In the genomic region with DNA sequence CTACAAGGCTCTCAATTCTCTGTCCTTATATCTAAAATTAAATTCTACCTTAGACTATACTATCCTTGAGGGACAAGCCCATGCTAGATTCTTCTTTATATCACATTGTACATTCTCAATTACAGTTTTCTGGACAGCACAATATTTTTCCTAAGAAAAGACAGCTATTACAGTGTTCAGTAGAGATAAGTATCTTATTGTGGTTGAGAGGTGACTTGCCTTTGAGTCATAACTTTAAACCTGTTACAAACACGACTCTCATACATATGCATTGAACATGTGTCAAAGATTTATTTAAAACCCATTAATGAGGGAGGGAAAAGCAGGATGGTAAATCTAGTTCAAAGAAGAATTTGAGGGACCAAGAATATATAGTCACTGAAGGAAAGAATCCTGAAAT, we compare ENCODE assay signal across 33 cellular contexts.
DNase-seq lines count a peak whose midpoint lies in the region; ATAC-seq and TF ChIP-seq lines count a peak whose summit lies in the region.
"Had no signal": no experiment of that assay in that cellular context is flagged by ENCODE, and none has a peak within 500 bp of the region (broad histone marks: within the 10 kb centered on the region; RNA-seq: fewer than 3 reads in every experiment).

No MANE protein-coding gene starts in this region.

- RAD21 ChIA-PET in HCT116 (lab: Charles Lee; ENCODE audit: low non-redundant PET in 1 of 2, low total read pairs in 2 of 2, uncharacterized antibody in 2 of 2, unreplicated experiment in 2 of 2): no interaction called here

- BruUV-seq in HCT116 (replicated peaks; lab: Mats Ljungman, UMichigan): no TSS peak

- no peaks in the 10 kb centered on the region for H3K36me3 ChIP-seq in HCT116 (ENCODE audit: control insufficient read depth in 1 of 2, insufficient read depth in 2 of 2, low read length in 2 of 2)
- no peaks in the 10 kb centered on the region for H3K36me3 ChIP-seq in colonic mucosa
- H3K36me3 ChIP-seq: cardiac muscle cell, heart left ventricle, SJCRH30 had no signal

- H4K20me1 ChIP-seq in HCT116 (ENCODE audit: insufficient read depth): no peaks in the 10 kb centered on the region

- no peak for DNase-seq in activated T-cell treated with anti-CD3 and anti-CD28 coated beads, Interleukin-2, amount 50 U/mL, for 72 hours
- DNase-seq in activated T-cell treated with anti-CD3 and anti-CD28 coated beads for 4 hours (no peak), HCT116 (ENCODE audit: low read depth, low spot score) (no peak), RWPE1 (ENCODE audit: low spot score) (peak; percentile 5), iris pigment epithelial cell (ENCODE audit: low read depth) (peak; percentile 6), NCI-H1092 treated with DMSO at 0.1 percent for 48 hours (lab: John Stamatoyannopoulos, UW) (no peak), T-helper 17 cell (no peak), colonic mucosa (no peak)
- DNase-seq: activated T-cell treated with anti-CD3 and anti-CD28 coated beads, Interleukin-2, amount 50 U/mL, for 24 hours; AML-193; amniotic stem cell; CD4-positive, alpha-beta memory T cell; cortex of kidney; DMS153; effector memory CD8-positive, alpha-beta T cell; GF-D8; heart left ventricle; IMR-90; left cardiac atrium; NCI-H2081; NCI-H2227 treated with DMSO at 0.1 percent for 48 hours; NCI-H69; SJCRH30; small intestine; stimulated activated CD4-positive, alpha-beta T cell treated with anti-CD3 and anti-CD28 coated beads, Interleukin-1b, Interleukin-23, amount 100 ng/mL, for 48 hours; stimulated activated CD8-positive, alpha-beta memory T cell treated with anti-CD3 and anti-CD28 coated beads, Interleukin-4, amount 100 ng/mL, for 48 hours had no signal

- no peaks in the 10 kb centered on the region for H3K9me3 Mint-ChIP-seq in activated T-cell treated with anti-CD3 and anti-CD28 coated beads, Interleukin-2, amount 50 U/mL, for 72 hours
- H3K9me3 Mint-ChIP-seq: activated T-cell treated with anti-CD3 and anti-CD28 coated beads, Interleukin-2, amount 50 U/mL, for 24 hours; CD4-positive, alpha-beta memory T cell; effector memory CD8-positive, alpha-beta T cell; nephron; type B pancreatic cell had no signal

- H3K27me3 ChIP-seq in HCT116 (ENCODE audit: insufficient read depth, low read length) (0 out of 2 replicates have a peak, but pooled peaks cover 12% of the 10 kb centered on the region), colonic mucosa (no peaks in the 10 kb centered on the region)
- H3K27me3 ChIP-seq: SJCRH30 had no signal

- no peak for TF ChIP-seq RAD21 in HCT116 (IDR thresholded peaks at IDR 0.05; ENCODE audit: low read depth)

- intact Hi-C loops in HCT116 (cut with micrococcal nuclease): no loop called here
- intact Hi-C loops in colonic mucosa (cut with DNase I): no loop called here

- H3K4me1 ChIP-seq in HCT116 (ENCODE audit: control insufficient read depth in 1 of 2, insufficient read depth in 2 of 2, low read length in 2 of 2) (0 out of 4 replicates have a peak, but pooled peaks cover 0 to 4% of the 10 kb centered on the region in 2 experiments), colonic mucosa (no peaks in the 10 kb centered on the region)
- H3K4me1 ChIP-seq: A549, heart left ventricle, SJCRH30 had no signal

- TF ChIP-seq CTCF in HCT116 (IDR thresholded peaks at IDR 0.05 in 2 of 3, conservative IDR thresholded peaks at IDR 0.05 in 1 of 3; ENCODE audit: borderline replicate concordance in 1 of 3, insufficient read depth in 1 of 3, low read depth in 2 of 3, low read length in 2 of 3) (no peak), RWPE1 (conservative IDR thresholded peaks at IDR 0.05; ENCODE audit: low read depth) (no peak), colonic mucosa (IDR thresholded peaks at IDR 0.05) (no peak)

- POLR2A ChIA-PET in HCT116 (lab: Charles Lee) (no interaction called here), RWPE1 (lab: Yijun Ruan, JAX; ENCODE audit: low non-redundant PET) (no interaction called here)

- H3K4me1 Mint-ChIP-seq in activated T-cell treated with anti-CD3 and anti-CD28 coated beads, Interleukin-2, amount 50 U/mL, for 72 hours (ENCODE audit: low read depth): peaks cover 8% of the 10 kb centered on the region
- no peaks in the 10 kb centered on the region for H3K4me1 Mint-ChIP-seq in T-helper 17 cell
- H3K4me1 Mint-ChIP-seq: CD4-positive, alpha-beta memory T cell; nephron had no signal

- H3K9me2 ChIP-seq in HCT116 (ENCODE audit: insufficient read depth): no peaks in the 10 kb centered on the region

- H3K36me3 Mint-ChIP-seq in activated T-cell treated with anti-CD3 and anti-CD28 coated beads, Interleukin-2, amount 50 U/mL, for 72 hours (ENCODE audit: insufficient read depth in 2 of 2): no peaks in the 10 kb centered on the region
- no peaks in the 10 kb centered on the region for H3K36me3 Mint-ChIP-seq in T-helper 17 cell (ENCODE audit: low read depth)
- H3K36me3 Mint-ChIP-seq: CD4-positive, alpha-beta memory T cell; type B pancreatic cell had no signal

- peak; percentile 60 to 83 for ATAC-seq in activated T-cell treated with anti-CD3 and anti-CD28 coated beads, Interleukin-2, amount 50 U/mL, for 72 hours (replicated peaks in 1 of 2)
- ATAC-seq in HCT116: peak; percentile 44; the same call in 1 of the 2 replicates
- no peak for ATAC-seq in T-helper 17 cell
- ATAC-seq: A549; effector memory CD8-positive, alpha-beta T cell; esophagus mucosa; heart left ventricle; left cardiac atrium; Panc1 had no signal

- no peaks in the 10 kb centered on the region for H3K79me2 ChIP-seq in HCT116 (ENCODE audit: insufficient read depth, low read length)

- H2AFZ ChIP-seq in HCT116 (ENCODE audit: low read depth, low read length, poor library complexity, severe bottlenecking): no peak overlapping the region

- no peak overlapping the region for H3K4me2 ChIP-seq in HCT116 (ENCODE audit: low read length)
- H3K4me2 ChIP-seq: A549 had no signal

- H3K9me3 ChIP-seq in HCT116 (ENCODE audit: control insufficient read depth in 1 of 2, insufficient read depth in 1 of 2, low read depth in 1 of 2, low read length in 2 of 2) (no peaks in the 10 kb centered on the region), T-helper 17 cell (ENCODE audit: control insufficient read depth, low read length, poor library complexity, severe bottlenecking) (no peaks in the 10 kb centered on the region), colonic mucosa (no peaks in the 10 kb centered on the region)
- H3K9me3 ChIP-seq: A549, heart left ventricle, SJCRH30 had no signal

- H3K27me3 Mint-ChIP-seq in activated T-cell treated with anti-CD3 and anti-CD28 coated beads, Interleukin-2, amount 50 U/mL, for 72 hours (ENCODE audit: low read depth): peaks cover 54% of the 10 kb centered on the region
- H3K27me3 Mint-ChIP-seq in T-helper 17 cell: peaks cover 52% of the 10 kb centered on the region

- no peak overlapping the region for H3K4me3 Mint-ChIP-seq in activated T-cell treated with anti-CD3 and anti-CD28 coated beads, Interleukin-2, amount 50 U/mL, for 72 hours
- no peak overlapping the region for H3K4me3 Mint-ChIP-seq in T-helper 17 cell
- H3K4me3 Mint-ChIP-seq: activated T-cell treated with anti-CD3 and anti-CD28 coated beads, Interleukin-2, amount 50 U/mL, for 24 hours; CD4-positive, alpha-beta memory T cell; effector memory CD8-positive, alpha-beta T cell; nephron; type B pancreatic cell had no signal

- H3K9ac ChIP-seq in HCT116 (ENCODE audit: low read length): no peak overlapping the region
- no peak overlapping the region for H3K9ac ChIP-seq in colonic mucosa (ENCODE audit: low read depth in 2 of 2, low read length in 2 of 2)

- no peak for TF ChIP-seq POLR2A in HCT116 (IDR thresholded peaks at IDR 0.05; ENCODE audit: borderline replicate concordance, extremely low read depth, insufficient read depth, insufficient read length)

- H3K27ac Mint-ChIP-seq in activated T-cell treated with anti-CD3 and anti-CD28 coated beads, Interleukin-2, amount 50 U/mL, for 72 hours: no peak overlapping the region
- no peak overlapping the region for H3K27ac Mint-ChIP-seq in T-helper 17 cell
- H3K27ac Mint-ChIP-seq: activated T-cell treated with anti-CD3 and anti-CD28 coated beads, Interleukin-2, amount 50 U/mL, for 24 hours; CD4-positive, alpha-beta memory T cell; effector memory CD8-positive, alpha-beta T cell; nephron; type B pancreatic cell had no signal

- H3K4me3 ChIP-seq in HCT116 (replicated peaks in 1 of 2; ENCODE audit: low read depth in 1 of 2, low read length in 2 of 2): no peak overlapping the region
- no peak overlapping the region for H3K4me3 ChIP-seq in colonic mucosa
- H3K4me3 ChIP-seq: A549, cardiac muscle cell, heart left ventricle, SJCRH30 had no signal

- H3K27ac ChIP-seq in HCT116 (ENCODE audit: low read depth, low read length) (no peak overlapping the region), RWPE1 (no peak overlapping the region), colonic mucosa (no peak overlapping the region)
- H3K27ac ChIP-seq: A549, cardiac muscle cell, heart left ventricle, HL-60, SJCRH30 had no signal

- CTCF ChIA-PET in HCT116 (lab: Charles Lee) (no interaction called here), RWPE1 (lab: Yijun Ruan, JAX) (interaction anchor here (1.4 kb wide), 1 partner anchor 17 kb away, joined by 4 read pairs; no protein-coding TSS in a partner anchor)

TF ChIP-seq in HCT116, 20 proteins besides CTCF, POLR2A, EP300 and RAD21:
- TF ChIP-seq JUND (IDR thresholded peaks at IDR 0.05): no peak
- no peak for TF ChIP-seq EZH2phosphoT487 (IDR thresholded peaks at IDR 0.05; ENCODE audit: borderline replicate concordance)
- no peak for TF ChIP-seq TCF7L2 (IDR thresholded peaks at IDR 0.05; ENCODE audit: borderline replicate concordance, extremely low read depth, insufficient read depth, insufficient read length)
- TF ChIP-seq CBX3 (IDR thresholded peaks at IDR 0.05; ENCODE audit: low read depth): no peak
- no peak for TF ChIP-seq ZFX (IDR thresholded peaks at IDR 0.05)
- TF ChIP-seq ELF1 (IDR thresholded peaks at IDR 0.05; ENCODE audit: borderline replicate concordance, low read depth): no peak
- TF ChIP-seq FOSL1 (IDR thresholded peaks at IDR 0.05; ENCODE audit: low read depth): 0 out of 2 replicates have a peak, but pooled peaks have one; percentile 21
TF ChIP-seq in HCT116: peak in this region for 1.

Comparison
In these comparisons a context has a peak if more than half of its experiments do, and no peak if none do; other contexts are left out.
1. DNase-seq: peak in RWPE1 (single experiment) and iris pigment epithelial cell (single experiment); none in activated T-cell treated with anti-CD3 and anti-CD28 coated beads, Interleukin-2, amount 50 U/mL, for 72 hours (0 of 2), activated T-cell treated with anti-CD3 and anti-CD28 coated beads for 4 hours (single experiment), HCT116 (single experiment), NCI-H1092 treated with DMSO at 0.1 percent for 48 hours (single experiment), T-helper 17 cell (0 of 3) and colonic mucosa (single experiment).